In genomic region chr11:70547821-70548670, GRCh38 we compare ENCODE assay signal across 16 cellular contexts.
DNase-seq lines count a peak whose midpoint lies in the region; ATAC-seq and TF ChIP-seq lines count a peak whose summit lies in the region.
"Had no signal": no experiment of that assay in that cellular context is flagged by ENCODE, and none has a peak within 500 bp of the region (broad histone marks: within the 10 kb centered on the region; RNA-seq: fewer than 3 reads in every experiment).

No MANE protein-coding gene starts in this region.

- in situ Hi-C loops in transverse colon (cut with MboI; ENCODE audit: low pct_ligation_motif_present in 1 of 4, low pct_unique_long_range_greater_than_20kb in 1 of 4, low sequenced_read_pairs in 3 of 4), result no loop called here

- WGBS in transverse colon (ENCODE audit: low coverage in 1 of 2), 2 donors, result 78% methylated on average over 22 of the region's 22 CpGs; no CpG with 5 or more reads in 1 of the 2 donors
- 73 to 80% methylated on average over 18 to 22 of the region's 22 CpGs for WGBS in body of pancreas, 2 donors

- H3K27ac ChIP-seq in transverse colon, result no peak overlapping the region
- no peak overlapping the region for H3K27ac ChIP-seq in body of pancreas

- intact Hi-C loops in left ventricle myocardium superior (cut with micrococcal nuclease), result no loop called here
- intact Hi-C loops in transverse colon (cut with DNase I; ENCODE audit: low total_unique reads), result no loop called here
- intact Hi-C loops in body of pancreas (cut with DNase I), result no loop called here

- peak; percentile 27 for DNase-seq in CMK (ENCODE audit: low read depth)
- peak in 59 of 76 experiments; percentile 4 to 71 (median 37) for DNase-seq in HUDEP-2 (lab: John Stamatoyannopoulos, UW; ENCODE audit: unreplicated experiment in 76 of 76)
- peak; percentile 5 for DNase-seq in NCI-H748 treated with DMSO at 0.1 percent for 48 hours (lab: John Stamatoyannopoulos, UW)
- no peak for DNase-seq in left ventricle myocardium superior
- no peak for DNase-seq in SIG-M5 (lab: John Stamatoyannopoulos, UW)
- no peak for DNase-seq in transverse colon
- no peak for DNase-seq in body of pancreas
- DNase-seq: activated CD4-positive, alpha-beta T cell treated with anti-CD3 and anti-CD28 coated beads for 4 hours; AML-193; caudate nucleus; GOT3; KG1; NCI-H2029; OCI-M1 had no signal

- TF ChIP-seq CTCF in transverse colon (IDR thresholded peaks at IDR 0.05) (no peak), body of pancreas (IDR thresholded peaks at IDR 0.05) (no peak)

- H3K4me3 ChIP-seq in transverse colon, result no peak overlapping the region
- H3K4me3 ChIP-seq in body of pancreas, result no peak overlapping the region

- TF ChIP-seq POLR2A in transverse colon (IDR thresholded peaks at IDR 0.05), result no peak
- TF ChIP-seq POLR2A in body of pancreas (IDR thresholded peaks at IDR 0.05), result no peak

- peak; percentile 82 for ATAC-seq in left ventricle myocardium superior
- no peak for ATAC-seq in body of pancreas
- ATAC-seq in HG03521 (IDR thresholded peaks at IDR 0.05; ENCODE audit: unreplicated experiment), result no peak
- ATAC-seq: activated naive CD4-positive, alpha-beta T cell treated with anti-CD3 and anti-CD28 coated beads, Interleukin-2, amount 50 U/mL, for 72 hours had no signal

- no peaks in the 10 kb centered on the region for H3K4me1 ChIP-seq in transverse colon
- no peaks in the 10 kb centered on the region for H3K4me1 ChIP-seq in body of pancreas

- H3K9me3 ChIP-seq in transverse colon (no peaks in the 10 kb centered on the region), body of pancreas (no peaks in the 10 kb centered on the region)

- no peaks in the 10 kb centered on the region for H3K36me3 ChIP-seq in transverse colon
- no peaks in the 10 kb centered on the region for H3K36me3 ChIP-seq in body of pancreas (replicated peaks in 1 of 2; ENCODE audit: insufficient read depth in 1 of 2, low read depth in 2 of 2)

- H3K27me3 ChIP-seq in transverse colon, result no peaks in the 10 kb centered on the region
- H3K27me3 ChIP-seq in body of pancreas, result no peaks in the 10 kb centered on the region

- TF ChIP-seq EP300 in transverse colon (IDR thresholded peaks at IDR 0.05; ENCODE audit: low read depth), result no peak

Comparison
In these comparisons a context has a peak if more than half of its experiments do, and no peak if none do; other contexts are left out.
1. DNase-seq: peak in CMK (single experiment), HUDEP-2 (59 of 76) and NCI-H748 treated with DMSO at 0.1 percent for 48 hours (single experiment); none in left ventricle myocardium superior (single experiment), SIG-M5 (single experiment), transverse colon (single experiment) and body of pancreas (0 of 4).